In the genomic region with DNA sequence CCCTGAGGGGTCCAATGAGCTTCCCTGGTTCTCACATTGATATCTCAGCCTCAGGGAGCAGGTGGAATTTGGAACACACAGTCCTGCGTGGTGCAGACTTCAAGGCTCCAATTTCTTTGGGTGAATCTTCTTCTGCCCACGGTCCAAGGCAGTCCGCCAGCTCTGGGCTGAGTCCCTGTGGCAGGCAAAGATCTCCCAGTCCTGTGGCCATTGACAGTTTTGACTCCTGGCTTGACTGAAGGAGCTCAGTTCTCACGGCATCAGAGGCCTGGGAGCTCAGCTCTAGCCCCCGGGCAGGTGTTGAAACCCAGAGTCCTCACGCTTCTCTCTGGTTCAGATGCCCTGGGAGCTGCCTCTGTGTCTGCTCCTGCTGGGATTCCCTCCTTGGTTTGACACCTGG, we compare ENCODE assay signal across 17 cellular contexts.
DNase-seq lines count a peak whose midpoint lies in the region; ATAC-seq and TF ChIP-seq lines count a peak whose summit lies in the region.
"Had no signal": no experiment of that assay in that cellular context is flagged by ENCODE, and none has a peak within 500 bp of the region (broad histone marks: within the 10 kb centered on the region; RNA-seq: fewer than 3 reads in every experiment).

No MANE protein-coding gene starts in this region.

- no peaks in the 10 kb centered on the region for H3K36me3 ChIP-seq in Karpas-422 (ENCODE audit: insufficient read depth, low read length)
- H3K36me3 ChIP-seq in stomach, result peaks cover 0 to 39% (median 11%) of the 10 kb centered on the region in 4 donors
- H3K36me3 ChIP-seq in effector memory CD4-positive, alpha-beta T cell (ENCODE audit: control insufficient read depth, insufficient read depth, low read length), result no peaks in the 10 kb centered on the region
- H3K36me3 ChIP-seq: BE2C, SJSA1 had no signal

- H3K4me3 ChIP-seq in Karpas-422 (ENCODE audit: low read length) (no peak overlapping the region), stomach (no peak overlapping the region)
- H3K4me3 ChIP-seq in effector memory CD4-positive, alpha-beta T cell (ENCODE audit: insufficient read depth, low read depth, low read length, poor library complexity, severe bottlenecking), result no peak overlapping the region
- H3K4me3 ChIP-seq: SJSA1 had no signal

- no peak for TF ChIP-seq EP300 in stomach (IDR thresholded peaks at IDR 0.05)

- H3K27ac Mint-ChIP-seq in chondrocyte (ENCODE audit: unreplicated experiment), result no peak overlapping the region
- H3K27ac Mint-ChIP-seq: IgD-negative memory B cell had no signal

- no peak for ATAC-seq in HG03045 (IDR thresholded peaks at IDR 0.05; ENCODE audit: unreplicated experiment)
- ATAC-seq: Right ventricle myocardium inferior had no signal

- H3K4me3 Mint-ChIP-seq in chondrocyte (ENCODE audit: unreplicated experiment), result no peak overlapping the region
- H3K4me3 Mint-ChIP-seq: IgD-negative memory B cell had no signal

- H3K9me2 ChIP-seq in Karpas-422 (replicated peaks; ENCODE audit: insufficient read depth, low read length), result no peaks in the 10 kb centered on the region

- H3K9me3 Mint-ChIP-seq in chondrocyte (ENCODE audit: low read depth), result no peaks in the 10 kb centered on the region
- H3K9me3 Mint-ChIP-seq: IgD-negative memory B cell had no signal

- WGBS in stomach, 5 donors, result 80 to 97% (median 85%) methylated on average over 3 to 6 of the region's 6 CpGs

- no peaks in the 10 kb centered on the region for H3K4me1 ChIP-seq in Karpas-422 (ENCODE audit: low read length)
- peaks cover 0 to 16% (median 8%) of the 10 kb centered on the region in 4 donors for H3K4me1 ChIP-seq in stomach
- H3K4me1 ChIP-seq in effector memory CD4-positive, alpha-beta T cell (ENCODE audit: control insufficient read depth, insufficient read depth, low read length, poor library complexity, severe bottlenecking), result peaks cover 14% of the 10 kb centered on the region
- H3K4me1 ChIP-seq: BE2C had no signal

- H3K9me3 ChIP-seq in Karpas-422 (ENCODE audit: low read length) (no peaks in the 10 kb centered on the region), stomach (no peaks in the 10 kb centered on the region)
- H3K9me3 ChIP-seq in effector memory CD4-positive, alpha-beta T cell (ENCODE audit: control insufficient read depth, low read length), result no peaks in the 10 kb centered on the region
- H3K9me3 ChIP-seq: BE2C, SJSA1 had no signal

- H2AFZ ChIP-seq in Karpas-422 (ENCODE audit: low read length), result no peak overlapping the region

- TF ChIP-seq CTCF in chondrocyte (IDR thresholded peaks at IDR 0.05), result no peak
- no peak for TF ChIP-seq CTCF in stomach (IDR thresholded peaks at IDR 0.05)

- intact Hi-C loops in stomach (cut with DNase I; ENCODE audit: low total_unique reads), result no loop called here

- H4K20me1 ChIP-seq in Karpas-422 (ENCODE audit: insufficient read depth, low read depth, low read length), result no peaks in the 10 kb centered on the region

- H3K9ac ChIP-seq in Karpas-422 (ENCODE audit: low read length), result no peak overlapping the region

- H3K27me3 Mint-ChIP-seq in chondrocyte (ENCODE audit: low read depth), result no peaks in the 10 kb centered on the region

- TF ChIP-seq POLR2A in stomach (IDR thresholded peaks at IDR 0.05), result no peak

- no peaks in the 10 kb centered on the region for H3K79me2 ChIP-seq in Karpas-422 (ENCODE audit: low read length)

- H3K4me2 ChIP-seq in Karpas-422 (ENCODE audit: low read depth, low read length, poor library complexity, severe bottlenecking), result no peak overlapping the region

- DNase-seq in Karpas-422 (peak; percentile 6), chondrocyte (ENCODE audit: low spot score) (peak; percentile 54), myocyte (ENCODE audit: low read depth) (peak; percentile 83), stomach (peak; percentile 4)
- no peak for DNase-seq in central memory CD4-positive, alpha-beta T cell
- DNase-seq in effector memory CD4-positive, alpha-beta T cell, result no peak
- DNase-seq: BE2C, DMS79, GOT3, HCEC 1CT, NCI-H2081 treated with DMSO at 0.1 percent for 48 hours, NCI-H446 treated with DMSO at 0.1 percent for 48 hours, NCI-H526 treated with DMSO at 0.1 percent for 48 hours had no signal

- H3K27ac ChIP-seq in Karpas-422 (ENCODE audit: low read length), result no peak overlapping the region
- H3K27ac ChIP-seq in stomach, result no peak overlapping the region
- H3K27ac ChIP-seq in effector memory CD4-positive, alpha-beta T cell (ENCODE audit: insufficient read depth, low read length, poor library complexity, severe bottlenecking), result no peak overlapping the region
- H3K27ac ChIP-seq: SJSA1 had no signal

- H3K27me3 ChIP-seq in Karpas-422 (ENCODE audit: low read length) (no peaks in the 10 kb centered on the region), stomach (no peaks in the 10 kb centered on the region)
- H3K27me3 ChIP-seq in effector memory CD4-positive, alpha-beta T cell (replicated peaks; ENCODE audit: control insufficient read depth, insufficient read depth, low read length, poor library complexity, severe bottlenecking), result no peaks in the 10 kb centered on the region
- H3K27me3 ChIP-seq: SJSA1 had no signal

- peaks cover 13% of the 10 kb centered on the region for H3K4me1 Mint-ChIP-seq in chondrocyte (ENCODE audit: low read depth)

- H3K36me3 Mint-ChIP-seq in chondrocyte (ENCODE audit: low read depth), result peaks cover 16% of the 10 kb centered on the region
- H3K36me3 Mint-ChIP-seq: IgD-negative memory B cell had no signal

Comparison
In these comparisons a context has a peak if more than half of its experiments do, and no peak if none do; other contexts are left out.
1. DNase-seq: peak in Karpas-422 (single experiment), chondrocyte (single experiment), myocyte (single experiment) and stomach (single experiment); none in central memory CD4-positive, alpha-beta T cell (single experiment) and effector memory CD4-positive, alpha-beta T cell (0 of 3).